Comparison of ENCODE assay signal across 17 cellular contexts in genomic region chr3:118110196-118110595, GRCh38.
DNase-seq lines count a peak whose midpoint lies in the region; ATAC-seq and TF ChIP-seq lines count a peak whose summit lies in the region.
"Had no signal": no experiment of that assay in that cellular context is flagged by ENCODE, and none has a peak within 500 bp of the region (broad histone marks: within the 10 kb centered on the region; RNA-seq: fewer than 3 reads in every experiment).

No MANE protein-coding gene starts in this region.

- H3K9ac ChIP-seq in DND-41 (ENCODE audit: low read depth, low read length) (no peak overlapping the region), HUES48 (ENCODE audit: low read depth, low read length) (no peak overlapping the region)
- H3K9ac ChIP-seq: BLaER1 treated with 17β-estradiol and CSF1 and Interleukin-3, amounts not matched to agents 10 nM and 100 nM had no signal

- H2AFZ ChIP-seq in DND-41 (ENCODE audit: low read depth, low read length): no peak overlapping the region

- no peak for TF ChIP-seq CTCF in DND-41 (IDR thresholded peaks at IDR 0.05; ENCODE audit: borderline replicate concordance, extremely low read depth, low read length, poor library complexity, severe bottlenecking)

- DNase-seq in DND-41: peak; percentile 13
- peak; percentile 18 for DNase-seq in T1000 (lab: John Stamatoyannopoulos, UW)
- DNase-seq in glomerular visceral epithelial cell (ENCODE audit: extremely low spot score): peak; percentile 49
- no peak for DNase-seq in activated gamma-delta T cell (lab: John Stamatoyannopoulos, UW)
- no peak for DNase-seq in putamen (ENCODE audit: low spot score)
- no peak for DNase-seq in OCI-M1 (lab: John Stamatoyannopoulos, UW)
- no peak for DNase-seq in dermis blood vessel endothelial cell
- DNase-seq: CD8-positive, alpha-beta memory T cell; DMS79 treated with DMSO at 0.1 percent for 48 hours; GDM1; KG1; NCI-H1436; NCI-H2081; NCI-H510A had no signal

- H3K4me3 ChIP-seq in DND-41 (ENCODE audit: low read depth in 1 of 2, low read length in 2 of 2) (no peak overlapping the region), HUES48 (ENCODE audit: low read depth, low read length) (no peak overlapping the region)
- H3K4me3 ChIP-seq: BLaER1 treated with 17β-estradiol and CSF1 and Interleukin-3, amounts not matched to agents 10 nM and 100 nM; SJCRH30 had no signal

- ATAC-seq in DND-41 (ENCODE audit: insufficient read depth, low read depth): peak; percentile 57; the same call in 2 of the 3 replicates

- no peaks in the 10 kb centered on the region for H3K79me2 ChIP-seq in DND-41 (ENCODE audit: insufficient read depth, low read length)

- H3K9me3 ChIP-seq in DND-41 (ENCODE audit: insufficient read depth, low read length, severe bottlenecking): no peaks in the 10 kb centered on the region
- H3K9me3 ChIP-seq in HUES48 (ENCODE audit: control insufficient read depth, insufficient read depth, low read length): no peaks in the 10 kb centered on the region
- H3K9me3 ChIP-seq: BLaER1 treated with 17β-estradiol and CSF1 and Interleukin-3, amounts not matched to agents 10 nM and 100 nM; SJCRH30 had no signal

- no peaks in the 10 kb centered on the region for H3K36me3 ChIP-seq in DND-41 (ENCODE audit: insufficient read depth, low read length)
- no peaks in the 10 kb centered on the region for H3K36me3 ChIP-seq in HUES48 (ENCODE audit: control insufficient read depth, insufficient read depth, low read length)
- H3K36me3 ChIP-seq: BLaER1 treated with 17β-estradiol and CSF1 and Interleukin-3, amounts not matched to agents 10 nM and 100 nM; SJCRH30 had no signal

- no peak overlapping the region for H3K4me2 ChIP-seq in DND-41 (ENCODE audit: insufficient read depth, low read length)
- H3K4me2 ChIP-seq: BLaER1 treated with 17β-estradiol and CSF1 and Interleukin-3, amounts not matched to agents 10 nM and 100 nM had no signal

- no peaks in the 10 kb centered on the region for H3K4me1 ChIP-seq in DND-41 (ENCODE audit: insufficient read depth, low read length)
- H3K4me1 ChIP-seq in HUES48 (ENCODE audit: control insufficient read depth, insufficient read depth, low read length): peaks cover 9% of the 10 kb centered on the region
- H3K4me1 ChIP-seq: BLaER1 treated with 17β-estradiol and CSF1 and Interleukin-3, amounts not matched to agents 10 nM and 100 nM; SJCRH30 had no signal

- H4K20me1 ChIP-seq in DND-41 (ENCODE audit: insufficient read depth, low read length): no peaks in the 10 kb centered on the region
- H4K20me1 ChIP-seq: BLaER1 treated with 17β-estradiol and CSF1 and Interleukin-3, amounts not matched to agents 10 nM and 100 nM had no signal

- H3K27me3 ChIP-seq in DND-41 (ENCODE audit: insufficient read depth, low read length, poor library complexity): no peaks in the 10 kb centered on the region
- no peaks in the 10 kb centered on the region for H3K27me3 ChIP-seq in HUES48 (ENCODE audit: control insufficient read depth, insufficient read depth, low read length)
- H3K27me3 ChIP-seq: BLaER1 treated with 17β-estradiol and CSF1 and Interleukin-3, amounts not matched to agents 10 nM and 100 nM; SJCRH30 had no signal

- no peak overlapping the region for H3K27ac ChIP-seq in DND-41 (ENCODE audit: low read length)
- peak overlapping the region; percentile 53 for H3K27ac ChIP-seq in HUES48 (ENCODE audit: low read depth, low read length)
- H3K27ac ChIP-seq: BLaER1 treated with 17β-estradiol and CSF1 and Interleukin-3, amounts not matched to agents 10 nM and 100 nM; SJCRH30 had no signal

Comparison
In these comparisons a context has a peak if more than half of its experiments do, and no peak if none do; other contexts are left out.
1. DNase-seq: peak in DND-41 (single experiment), T1000 (single experiment) and glomerular visceral epithelial cell (single experiment); none in activated gamma-delta T cell (single experiment), putamen (single experiment), OCI-M1 (single experiment) and dermis blood vessel endothelial cell (single experiment).